In the genomic region with DNA sequence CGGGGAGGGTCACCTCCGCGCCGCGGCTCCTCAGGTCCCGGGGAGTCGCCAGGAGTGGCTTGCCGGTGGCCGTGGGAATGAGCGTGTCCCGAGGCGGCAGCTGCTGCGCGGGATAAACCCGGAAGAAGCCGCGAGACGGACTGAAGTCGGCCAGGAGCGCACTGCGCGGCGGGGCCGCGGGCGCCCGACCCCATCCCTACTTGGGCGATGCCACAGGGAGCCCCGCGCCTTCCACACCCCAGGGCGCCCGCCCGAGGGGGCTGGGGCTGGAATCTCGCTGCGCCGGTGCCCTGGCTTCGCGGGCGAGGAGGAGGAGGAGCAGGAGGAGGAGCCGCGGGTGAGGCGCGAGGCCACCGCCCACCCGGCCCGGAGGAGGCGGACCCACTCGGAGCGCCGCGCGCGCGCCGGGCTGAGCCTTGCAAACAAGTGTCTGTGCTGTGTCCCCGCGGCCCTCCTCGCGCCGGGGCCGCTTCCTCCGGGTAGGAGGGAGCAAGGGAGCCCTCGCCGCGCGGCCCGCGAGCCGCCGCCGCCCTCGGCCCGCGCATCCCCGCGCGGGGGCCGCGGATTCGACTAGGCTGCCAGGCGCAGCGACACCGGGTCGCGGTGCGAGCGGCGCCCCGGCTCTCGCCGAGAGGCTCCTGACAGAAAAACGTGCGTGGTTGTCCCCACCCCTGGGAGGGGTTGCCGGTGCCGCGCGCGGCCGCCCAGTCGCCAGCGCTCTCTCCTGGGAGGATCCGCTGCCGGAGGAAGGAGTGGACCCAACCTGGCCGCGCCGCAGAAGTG, we compare ENCODE assay signal across 8 cellular contexts. TPM values are rescaled to one million over a fixed set of nuclear protein-coding genes. Genes with fewer than 3 reads are reported as not detected.
DNase-seq lines count a peak whose midpoint lies in the region; ATAC-seq and TF ChIP-seq lines count a peak whose summit lies in the region.

A gene (plus strand): TSS at position 412 of the 783 bp plus-strand sequence.

- H4K20me1 ChIP-seq in DND-41 (ENCODE audit: insufficient read depth, low read length) = no peaks in the 10 kb centered on the region
- no peaks in the 10 kb centered on the region for H4K20me1 ChIP-seq in neural cell (ENCODE audit: insufficient read depth)

- H3K79me2 ChIP-seq in DND-41 (ENCODE audit: insufficient read depth, low read length) = no peaks in the 10 kb centered on the region
- no peaks in the 10 kb centered on the region for H3K79me2 ChIP-seq in neural cell (replicated peaks; ENCODE audit: insufficient read depth, low read length)

- H3K27me3 Mint-ChIP-seq in stimulated activated naive CD8-positive, alpha-beta T cell treated with anti-CD3 and anti-CD28 coated beads, Interleukin-15, amount 100 ng/mL, for 72 hours = peaks cover 30% of the 10 kb centered on the region

- H2AFZ ChIP-seq in DND-41 (ENCODE audit: low read depth, low read length) = peak within 1 kb of the TSS; percentile 79
- peak within 1 kb of the TSS; percentile 94 for H2AFZ ChIP-seq in neural cell (ENCODE audit: low read depth, low read length)

- TF ChIP-seq CTCF in DND-41 (IDR thresholded peaks at IDR 0.05; ENCODE audit: borderline replicate concordance, extremely low read depth, low read length, poor library complexity, severe bottlenecking) (no peak), neural cell (IDR thresholded peaks at IDR 0.05; ENCODE audit: poor library complexity, severe bottlenecking) (no peak)

- peak; percentile 86 for TF ChIP-seq POLR2A in Raji (IDR thresholded peaks at IDR 0.05; ENCODE audit: insufficient read depth, low read depth, low read length)

- in situ Hi-C loops in KBM-7 (cut with MboI; ENCODE audit: low pct_unique_long_range_greater_than_20kb, low sequenced_read_pairs) = no loop called here

- H3K4me1 Mint-ChIP-seq in stimulated activated naive CD8-positive, alpha-beta T cell treated with anti-CD3 and anti-CD28 coated beads, Interleukin-15, amount 100 ng/mL, for 72 hours = peaks cover 55% of the 10 kb centered on the region

- peak; percentile 78 for ATAC-seq in DND-41 (ENCODE audit: insufficient read depth, low read depth)
- peak; percentile 75 for ATAC-seq in GM21723 (IDR thresholded peaks at IDR 0.05; ENCODE audit: unreplicated experiment)
- ATAC-seq in stimulated activated naive CD8-positive, alpha-beta T cell treated with anti-CD3 and anti-CD28 coated beads, Interleukin-15, amount 100 ng/mL, for 72 hours = peak; percentile 81

- no peaks in the 10 kb centered on the region for H3K9me2 ChIP-seq in neural cell (ENCODE audit: insufficient read depth, low read length)

- H3K4me3 ChIP-seq in DND-41 (ENCODE audit: low read depth in 1 of 2, low read length in 2 of 2) = peak within 1 kb of the TSS; percentile 74 to 75
- peak within 1 kb of the TSS; percentile 95 for H3K4me3 ChIP-seq in neural cell (ENCODE audit: low read length)

- H3K27ac ChIP-seq in DND-41 (ENCODE audit: low read length) = peak within 1 kb of the TSS; percentile 67
- peak within 1 kb of the TSS; percentile 86 for H3K27ac ChIP-seq in neural cell (ENCODE audit: low read length)

- H3K9ac ChIP-seq in DND-41 (ENCODE audit: low read depth, low read length) (peak within 1 kb of the TSS; percentile 82), neural cell (ENCODE audit: low read length) (peak within 1 kb of the TSS; percentile 87)

- H3K36me3 ChIP-seq in DND-41 (ENCODE audit: insufficient read depth, low read length) (no peaks in the 10 kb centered on the region; the same call in 1 of the 2 replicates), neural cell (ENCODE audit: insufficient read depth, low read length) (no peaks in the 10 kb centered on the region)

- no peaks in the 10 kb centered on the region for H3K9me3 Mint-ChIP-seq in stimulated activated naive CD8-positive, alpha-beta T cell treated with anti-CD3 and anti-CD28 coated beads, Interleukin-15, amount 100 ng/mL, for 72 hours

- H3K4me2 ChIP-seq in DND-41 (ENCODE audit: insufficient read depth, low read length) (peak within 1 kb of the TSS; percentile 76), neural cell (ENCODE audit: low read length) (peak within 1 kb of the TSS; percentile 52)

- TF ChIP-seq RAD21 in neural cell (conservative IDR thresholded peaks at IDR 0.05) = peak; percentile 43

- TF ChIP-seq EP300 in neural cell (conservative IDR thresholded peaks at IDR 0.05; ENCODE audit: poor library complexity, severe bottlenecking) = no peak

- H3K27ac Mint-ChIP-seq in stimulated activated naive CD8-positive, alpha-beta T cell treated with anti-CD3 and anti-CD28 coated beads, Interleukin-15, amount 100 ng/mL, for 72 hours = peak within 1 kb of the TSS; percentile 69 to 88

- H3K9me3 ChIP-seq in DND-41 (ENCODE audit: insufficient read depth, low read length, severe bottlenecking) (no peaks in the 10 kb centered on the region), neural cell (ENCODE audit: low read length) (no peaks in the 10 kb centered on the region)

- H3K27me3 ChIP-seq in DND-41 (ENCODE audit: insufficient read depth, low read length, poor library complexity) = no peaks in the 10 kb centered on the region
- H3K27me3 ChIP-seq in neural cell (ENCODE audit: insufficient read depth, low read depth, low read length) = peaks cover 5% of the 10 kb centered on the region

- DNase-seq in DND-41 (peak; percentile 76), KBM-7 (peak; percentile 90), activated gamma-delta T cell (lab: John Stamatoyannopoulos, UW) (peak; percentile 80), fibroblast of the conjunctiva (ENCODE audit: low read depth) (peak; percentile 51)
- peak; percentile 87 to 90 for DNase-seq in stimulated activated naive CD8-positive, alpha-beta T cell treated with anti-CD3 and anti-CD28 coated beads, Interleukin-15, amount 100 ng/mL, for 72 hours

- H3K4me1 ChIP-seq in DND-41 (ENCODE audit: insufficient read depth, low read length) = peaks cover 7% of the 10 kb centered on the region

- no peaks in the 10 kb centered on the region for H3F3A ChIP-seq in neural cell (ENCODE audit: insufficient read depth, low read length, poor library complexity, severe bottlenecking)

- peak within 1 kb of the TSS; percentile 87 to 89 for H3K4me3 Mint-ChIP-seq in stimulated activated naive CD8-positive, alpha-beta T cell treated with anti-CD3 and anti-CD28 coated beads, Interleukin-15, amount 100 ng/mL, for 72 hours

TF ChIP-seq in neural cell, 6 proteins besides CTCF, POLR2A, EP300 and RAD21:
- TF ChIP-seq TAF1 (IDR thresholded peaks at IDR 0.05; ENCODE audit: low read depth) (peak; percentile 58), EZH2 (IDR thresholded peaks at IDR 0.05; ENCODE audit: borderline replicate concordance, insufficient read depth, low read length, poor library complexity, severe bottlenecking) (no peak), MXI1 (conservative IDR thresholded peaks at IDR 0.05; ENCODE audit: poor library complexity, severe bottlenecking) (no peak), POLR2AphosphoS5 (IDR thresholded peaks at IDR 0.05) (peak; percentile 55), SMC3 (conservative IDR thresholded peaks at IDR 0.05; ENCODE audit: poor library complexity) (peak; percentile 39)
- TF ChIP-seq, protein P1, sequence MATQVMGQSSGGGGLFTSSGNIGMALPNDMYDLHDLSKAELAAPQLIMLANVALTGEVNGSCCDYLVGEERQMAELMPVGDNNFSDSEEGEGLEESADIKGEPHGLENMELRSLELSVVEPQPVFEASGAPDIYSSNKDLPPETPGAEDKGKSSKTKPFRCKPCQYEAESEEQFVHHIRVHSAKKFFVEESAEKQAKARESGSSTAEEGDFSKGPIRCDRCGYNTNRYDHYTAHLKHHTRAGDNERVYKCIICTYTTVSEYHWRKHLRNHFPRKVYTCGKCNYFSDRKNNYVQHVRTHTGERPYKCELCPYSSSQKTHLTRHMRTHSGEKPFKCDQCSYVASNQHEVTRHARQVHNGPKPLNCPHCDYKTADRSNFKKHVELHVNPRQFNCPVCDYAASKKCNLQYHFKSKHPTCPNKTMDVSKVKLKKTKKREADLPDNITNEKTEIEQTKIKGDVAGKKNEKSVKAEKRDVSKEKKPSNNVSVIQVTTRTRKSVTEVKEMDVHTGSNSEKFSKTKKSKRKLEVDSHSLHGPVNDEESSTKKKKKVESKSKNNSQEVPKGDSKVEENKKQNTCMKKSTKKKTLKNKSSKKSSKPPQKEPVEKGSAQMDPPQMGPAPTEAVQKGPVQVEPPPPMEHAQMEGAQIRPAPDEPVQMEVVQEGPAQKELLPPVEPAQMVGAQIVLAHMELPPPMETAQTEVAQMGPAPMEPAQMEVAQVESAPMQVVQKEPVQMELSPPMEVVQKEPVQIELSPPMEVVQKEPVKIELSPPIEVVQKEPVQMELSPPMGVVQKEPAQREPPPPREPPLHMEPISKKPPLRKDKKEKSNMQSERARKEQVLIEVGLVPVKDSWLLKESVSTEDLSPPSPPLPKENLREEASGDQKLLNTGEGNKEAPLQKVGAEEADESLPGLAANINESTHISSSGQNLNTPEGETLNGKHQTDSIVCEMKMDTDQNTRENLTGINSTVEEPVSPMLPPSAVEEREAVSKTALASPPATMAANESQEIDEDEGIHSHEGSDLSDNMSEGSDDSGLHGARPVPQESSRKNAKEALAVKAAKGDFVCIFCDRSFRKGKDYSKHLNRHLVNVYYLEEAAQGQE (IDR thresholded peaks at IDR 0.05; ENCODE audit: borderline replicate concordance) = no peak

RNA-seq across cellular contexts. Expression of the gene that starts here (rescaled TPM):
- 4.1 and 7.9 TPM in 2 replicates for polyA plus RNA-seq in neural cell
- polyA minus RNA-seq in neural cell = 5.9 and 7.8 TPM in 2 replicates

Comparison
In these comparisons a context has a peak if more than half of its experiments do, and no peak if none do; other contexts are left out.
1. Peak in every context shown above with its lines: DNase-seq, ATAC-seq, H3K4me3 ChIP-seq and H3K27ac ChIP-seq.